Comparison of ENCODE assay signal across 8 cellular contexts in the genomic region with DNA sequence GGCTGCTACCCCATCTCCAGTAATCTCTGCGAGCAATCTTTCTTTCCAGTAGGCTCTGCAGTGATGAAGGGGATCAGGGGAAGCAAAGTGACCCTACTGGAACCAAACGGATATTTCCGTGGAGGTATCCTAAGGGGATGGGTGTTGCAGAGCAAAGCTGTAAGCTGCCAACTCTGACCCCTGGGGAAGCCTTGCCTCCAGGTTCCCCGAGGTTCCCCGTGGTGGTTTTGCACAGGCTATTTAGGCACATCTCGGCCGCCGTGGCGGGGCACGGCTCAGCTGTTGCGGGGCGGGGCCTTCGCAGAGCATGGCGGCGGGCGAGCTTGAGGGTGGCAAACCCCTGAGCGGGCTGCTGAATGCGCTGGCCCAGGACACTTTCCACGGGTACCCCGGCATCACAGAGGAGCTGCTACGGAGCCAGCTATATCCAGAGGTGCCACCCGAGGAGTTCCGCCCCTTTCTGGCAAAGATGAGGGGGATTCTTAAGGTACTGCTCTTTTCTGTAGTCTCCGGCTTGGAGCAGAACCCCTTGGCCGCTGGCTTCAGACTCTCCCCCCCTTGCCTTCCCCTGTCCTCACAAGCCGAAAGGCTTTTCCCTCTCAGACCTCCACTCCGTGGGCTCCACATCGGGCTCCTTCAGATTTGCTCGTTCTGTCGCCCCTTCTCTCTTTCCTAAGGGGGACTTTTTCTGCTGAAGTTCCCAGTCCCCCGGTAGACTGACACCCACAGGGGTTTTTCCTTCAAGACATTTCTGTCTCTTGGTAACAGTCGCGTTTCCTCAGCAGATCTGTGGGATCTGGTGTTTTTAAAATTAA. TPM values are rescaled to one million over a fixed set of nuclear protein-coding genes. Genes with fewer than 3 reads are reported as not detected.
A peak's percentile ranks its signal among the peaks of the same experiment; 100 is the strongest.
DNase-seq lines count a peak whose midpoint lies in the region; ATAC-seq and TF ChIP-seq lines count a peak whose summit lies in the region.

COMMD1 (plus strand) TSS at position 303 of the 815 bp plus-strand sequence; CDS start at position 308, 5 bp downstream.

- H3K9me3 Mint-ChIP-seq in activated naive CD4-positive, alpha-beta T cell treated with anti-CD3 and anti-CD28 coated beads, Interleukin-2, amount 50 U/mL, for 72 hours, result no peaks in the 10 kb centered on the region
- no peaks in the 10 kb centered on the region for H3K9me3 Mint-ChIP-seq in glutamatergic neuron (ENCODE audit: unreplicated experiment)

- no peak for TF ChIP-seq CTCF in glutamatergic neuron (IDR thresholded peaks at IDR 0.05; ENCODE audit: partially characterized antibody, unreplicated experiment)
- no peak for TF ChIP-seq CTCF in ovary (IDR thresholded peaks at IDR 0.05)

- WGBS in ovary, 3 donors, result 0 to 1% (median 0%) methylated on average over 29 to 33 of the region's 33 CpGs
- WGBS in thymus, result 1% methylated on average over 33 of the region's 33 CpGs

- no peaks in the 10 kb centered on the region for H3K9me3 ChIP-seq in ovary
- no peaks in the 10 kb centered on the region for H3K9me3 ChIP-seq in thymus (ENCODE audit: control insufficient read depth)

- no peaks in the 10 kb centered on the region for H3K27me3 ChIP-seq in H7 (ENCODE audit: control insufficient read depth, insufficient read depth, low read length)
- H3K27me3 ChIP-seq in ovary, result no peaks in the 10 kb centered on the region
- H3K27me3 ChIP-seq in thymus (ENCODE audit: control insufficient read depth, insufficient read depth), result no peaks in the 10 kb centered on the region

- peak; percentile 99 to 100 for ATAC-seq in activated naive CD4-positive, alpha-beta T cell treated with anti-CD3 and anti-CD28 coated beads, Interleukin-2, amount 50 U/mL, for 72 hours

- peak within 1 kb of the TSS; percentile 39 to 94 for H3K27ac Mint-ChIP-seq in activated naive CD4-positive, alpha-beta T cell treated with anti-CD3 and anti-CD28 coated beads, Interleukin-2, amount 50 U/mL, for 72 hours
- H3K27ac Mint-ChIP-seq in glutamatergic neuron (ENCODE audit: unreplicated experiment), result peak within 1 kb of the TSS; percentile 94

- H3K4me1 ChIP-seq in ovary (ENCODE audit: insufficient read depth), result no peaks in the 10 kb centered on the region
- H3K4me1 ChIP-seq in thymus (ENCODE audit: control insufficient read depth, insufficient read depth, low read length), result peaks cover 2% of the 10 kb centered on the region

- H3K27me3 Mint-ChIP-seq in glutamatergic neuron (ENCODE audit: unreplicated experiment), result peaks cover 2% of the 10 kb centered on the region

- H3K4me3 ChIP-seq in H7 (ENCODE audit: insufficient read depth, low read depth, low read length) (peak within 1 kb of the TSS; percentile 85), ovary (peak within 1 kb of the TSS; percentile 75), thymus (ENCODE audit: low read length) (peak within 1 kb of the TSS; percentile 94)

- H3K27ac ChIP-seq in ovary (peak within 1 kb of the TSS in 1 of 2 donors; percentile 39), thymus (ENCODE audit: low read depth) (peak within 1 kb of the TSS; percentile 88)

- H3K36me3 Mint-ChIP-seq in activated naive CD4-positive, alpha-beta T cell treated with anti-CD3 and anti-CD28 coated beads, Interleukin-2, amount 50 U/mL, for 72 hours, result peaks cover 0 to 4% of the 10 kb centered on the region in 2 donors
- H3K36me3 Mint-ChIP-seq in glutamatergic neuron (ENCODE audit: unreplicated experiment), result no peaks in the 10 kb centered on the region

- peak within 1 kb of the TSS; percentile 98 for H3K4me3 Mint-ChIP-seq in glutamatergic neuron (ENCODE audit: unreplicated experiment)

- TF ChIP-seq EP300 in ovary (IDR thresholded peaks at IDR 0.05), result no peak

- intact Hi-C loops in ovary (cut with DNase I), result no loop called here

- peak; percentile 40 for TF ChIP-seq POLR2A in ovary (IDR thresholded peaks at IDR 0.05)

- no peaks in the 10 kb centered on the region for H3K4me1 Mint-ChIP-seq in glutamatergic neuron (ENCODE audit: low read depth, unreplicated experiment)

- DNase-seq in GM03348 (ENCODE audit: low spot score), result peak; percentile 91
- DNase-seq in H7, result peak; percentile 79
- DNase-seq in M059J (ENCODE audit: low read depth), result peak; percentile 68
- peak; percentile 61 for DNase-seq in SKM-1 treated with dmso at 0.1 percent for 144 hours (lab: John Stamatoyannopoulos, UW; ENCODE audit: unreplicated experiment)
- DNase-seq in activated naive CD4-positive, alpha-beta T cell treated with anti-CD3 and anti-CD28 coated beads, Interleukin-2, amount 50 U/mL, for 72 hours (ENCODE audit: low spot score in 2 of 2), result peak; percentile 81 to 84
- peak; percentile 85 for DNase-seq in glutamatergic neuron
- DNase-seq in ovary, result peak; percentile 64 to 86 (median 74)

- H3K36me3 ChIP-seq in H7 (replicated peaks; ENCODE audit: control insufficient read depth, insufficient read depth, low read length), result no peaks in the 10 kb centered on the region
- no peaks in the 10 kb centered on the region for H3K36me3 ChIP-seq in ovary
- H3K36me3 ChIP-seq in thymus (ENCODE audit: control insufficient read depth, insufficient read depth), result no peaks in the 10 kb centered on the region

RNA-seq across cellular contexts. Expression of gene COMMD1, which starts in this region (rescaled TPM):
- 24.5 and 25.3 TPM in 2 replicates for total RNA-seq in H7 (2014; rRNA removed; shearing (Covaris generic))
- total RNA-seq in M059J (2014; rRNA removed; shearing (Covaris generic)), result 47.7 and 75.7 TPM in 2 replicates
- total RNA-seq in activated naive CD4-positive, alpha-beta T cell treated with anti-CD3 and anti-CD28 coated beads, Interleukin-2, amount 50 U/mL, for 72 hours, result 10 to 100 TPM; 20.4 to 37.0 TPM
- total RNA-seq in glutamatergic neuron (ENCODE audit: unreplicated experiment) (48.2 TPM), ovary (10 to 100 TPM; 25.4 to 48.8 (median 30.3) TPM)
- polyA plus RNA-seq in ovary (10 to 100 TPM; 33.3 to 44.9 TPM), thymus (45.1 TPM)
